In the genomic region with DNA sequence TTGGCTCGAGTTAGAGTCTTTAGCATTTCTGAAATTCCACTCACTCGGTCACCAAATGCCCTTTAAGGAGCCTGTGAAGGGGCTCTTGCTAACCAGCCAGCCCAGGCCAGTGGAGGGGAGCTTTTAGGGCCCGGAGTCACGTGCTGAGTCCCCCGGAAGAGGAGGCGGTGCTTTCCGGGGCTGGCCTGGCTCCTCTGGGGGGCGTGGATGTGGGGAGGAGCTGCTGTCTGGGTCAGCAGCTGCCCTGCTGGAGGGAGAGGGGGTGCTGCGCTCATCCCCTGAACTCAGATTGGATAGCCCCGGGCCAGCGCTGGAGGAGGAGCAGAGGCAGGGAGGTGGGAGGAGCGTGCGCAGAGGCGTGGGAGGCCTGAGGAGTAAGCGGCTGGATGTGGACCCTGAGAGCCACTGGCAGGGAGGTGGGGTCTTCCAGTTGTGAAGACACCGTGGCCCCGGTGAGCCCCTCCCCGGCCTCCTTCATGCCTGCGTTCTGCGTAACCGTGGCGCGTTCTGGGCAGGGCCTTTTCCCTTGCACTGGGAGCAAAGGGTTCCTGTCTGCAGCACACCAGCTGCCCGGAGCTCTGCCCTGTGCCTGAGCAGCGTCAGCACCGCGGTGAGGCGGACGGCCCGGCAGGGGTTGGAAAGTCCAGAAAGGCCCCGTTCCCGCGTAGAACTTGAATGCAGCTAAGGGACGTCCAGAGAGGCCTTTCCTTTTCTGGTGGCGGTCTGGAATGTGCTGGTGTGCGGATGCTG, we compare ENCODE assay signal across 7 cellular contexts. TPM values are rescaled to one million over a fixed set of nuclear protein-coding genes. Genes with fewer than 3 reads are reported as not detected.
A peak's percentile ranks its signal among the peaks of the same experiment; 100 is the strongest.
DNase-seq lines count a peak whose midpoint lies in the region; FAIRE-seq and TF ChIP-seq lines count a peak whose summit lies in the region.

No MANE protein-coding gene starts in this region.

- H3K27me3 Mint-ChIP-seq in activated naive CD4-positive, alpha-beta T cell treated with anti-CD3 and anti-CD28 coated beads, Interleukin-2, amount 50 U/mL, for 24 hours = no peaks in the 10 kb centered on the region
- H3K27me3 Mint-ChIP-seq in nephron (ENCODE audit: low read depth) = no peaks in the 10 kb centered on the region
- no peaks in the 10 kb centered on the region for H3K27me3 Mint-ChIP-seq in stimulated activated naive CD8-positive, alpha-beta T cell treated with anti-CD3 and anti-CD28 coated beads, Interleukin-15, Interleukin-2, amounts not matched to agents 100 ng/mL and 50 ng/mL, for 24 hours

- H3K9me3 Mint-ChIP-seq in activated naive CD4-positive, alpha-beta T cell treated with anti-CD3 and anti-CD28 coated beads, Interleukin-2, amount 50 U/mL, for 24 hours = no peaks in the 10 kb centered on the region
- H3K9me3 Mint-ChIP-seq in nephron = peaks cover 8% of the 10 kb centered on the region
- no peaks in the 10 kb centered on the region for H3K9me3 Mint-ChIP-seq in stimulated activated naive CD8-positive, alpha-beta T cell treated with anti-CD3 and anti-CD28 coated beads, Interleukin-15, Interleukin-2, amounts not matched to agents 100 ng/mL and 50 ng/mL, for 24 hours

- peaks cover 9% of the 10 kb centered on the region for H3K36me3 Mint-ChIP-seq in activated naive CD4-positive, alpha-beta T cell treated with anti-CD3 and anti-CD28 coated beads, Interleukin-2, amount 50 U/mL, for 24 hours
- peaks cover 78% of the 10 kb centered on the region for H3K36me3 Mint-ChIP-seq in nephron (ENCODE audit: low read depth)
- peaks cover 40% of the 10 kb centered on the region for H3K36me3 Mint-ChIP-seq in stimulated activated naive CD8-positive, alpha-beta T cell treated with anti-CD3 and anti-CD28 coated beads, Interleukin-15, Interleukin-2, amounts not matched to agents 100 ng/mL and 50 ng/mL, for 24 hours (ENCODE audit: low read depth)

- H3K27ac Mint-ChIP-seq in activated naive CD4-positive, alpha-beta T cell treated with anti-CD3 and anti-CD28 coated beads, Interleukin-2, amount 50 U/mL, for 24 hours = peak overlapping the region; percentile 75
- H3K27ac Mint-ChIP-seq in nephron = peak overlapping the region; percentile 90 to 96 (median 93)
- H3K27ac Mint-ChIP-seq in stimulated activated naive CD8-positive, alpha-beta T cell treated with anti-CD3 and anti-CD28 coated beads, Interleukin-15, Interleukin-2, amounts not matched to agents 100 ng/mL and 50 ng/mL, for 24 hours = peak overlapping the region; percentile 43

- no peak for TF ChIP-seq CTCF in GM20000 (IDR thresholded peaks at IDR 0.05; ENCODE audit: extremely low read depth, missing control alignments)
- no peak for TF ChIP-seq CTCF in nephron (IDR thresholded peaks at IDR 0.05; ENCODE audit: unreplicated experiment in 3 of 3)

- H3K4me3 Mint-ChIP-seq in activated naive CD4-positive, alpha-beta T cell treated with anti-CD3 and anti-CD28 coated beads, Interleukin-2, amount 50 U/mL, for 24 hours = peak overlapping the region; percentile 84
- peak overlapping the region; percentile 76 to 81 (median 78) for H3K4me3 Mint-ChIP-seq in nephron
- peak overlapping the region; percentile 69 for H3K4me3 Mint-ChIP-seq in stimulated activated naive CD8-positive, alpha-beta T cell treated with anti-CD3 and anti-CD28 coated beads, Interleukin-15, Interleukin-2, amounts not matched to agents 100 ng/mL and 50 ng/mL, for 24 hours

- H3K4me1 Mint-ChIP-seq in activated naive CD4-positive, alpha-beta T cell treated with anti-CD3 and anti-CD28 coated beads, Interleukin-2, amount 50 U/mL, for 24 hours = peaks cover 61% of the 10 kb centered on the region
- peaks cover 27% of the 10 kb centered on the region for H3K4me1 Mint-ChIP-seq in nephron
- peaks cover 62% of the 10 kb centered on the region for H3K4me1 Mint-ChIP-seq in stimulated activated naive CD8-positive, alpha-beta T cell treated with anti-CD3 and anti-CD28 coated beads, Interleukin-15, Interleukin-2, amounts not matched to agents 100 ng/mL and 50 ng/mL, for 24 hours (ENCODE audit: low read depth)

- peak; percentile 96 for DNase-seq in GM20000 (ENCODE audit: low spot score)
- peak; percentile 96 to 98 for DNase-seq in frontal cortex (ENCODE audit: low spot score in 2 of 2)
- DNase-seq in NCI-H1092 treated with DMSO at 0.1 percent for 48 hours (lab: John Stamatoyannopoulos, UW) = no peak

- no peak for FAIRE-seq in frontal cortex (lab: Jason Lieb, UNC)

TF ChIP-seq in PFSK-1, 5 proteins besides CTCF, POLR2A, EP300 and RAD21:
- TF ChIP-seq REST (IDR thresholded peaks at IDR 0.05; ENCODE audit: insufficient read depth in 1 of 2, low read depth in 2 of 2, low read length in 2 of 2) (0 out of 4 replicates have a peak, but pooled peaks of 1 of the 2 experiments have one; percentile 7), FOXP2 (optimal IDR thresholded peaks at IDR 0.05; ENCODE audit: borderline replicate concordance, extremely low read depth, extremely low read length, insufficient read depth) (no peak), SIN3A (IDR thresholded peaks at IDR 0.05; ENCODE audit: borderline replicate concordance, insufficient read depth, low read length) (peak; percentile 39; the same call in 1 of the 2 replicates), POLR2AphosphoS5 (IDR thresholded peaks at IDR 0.05; ENCODE audit: low read depth, low read length) (peak; percentile 76), TAF1 (IDR thresholded peaks at IDR 0.05; ENCODE audit: borderline replicate concordance, insufficient read depth, low read length) (peak; percentile 54; the same call in 1 of the 2 replicates)

RNA-seq across cellular contexts. Expression of gene MAEA, which starts 19.7 kb away (rescaled TPM):
- 65.9 TPM for polyA plus RNA-seq in PFSK-1 (2012; ENCODE audit: insufficient read length, low read depth)
- total RNA-seq in frontal cortex = 31.4 TPM

RNA-seq across cellular contexts. Expression of gene UVSSA, which starts 37.6 kb away (rescaled TPM):
- polyA plus RNA-seq in PFSK-1 (2012; ENCODE audit: insufficient read length, low read depth) = 12.9 TPM
- 5.3 TPM for total RNA-seq in frontal cortex

Comparison
In these comparisons a context has a peak if more than half of its experiments do, and no peak if none do; other contexts are left out.
1. H3K27ac Mint-ChIP-seq: peak in every context shown above with its lines; median percentile 93 in nephron; 75 in activated naive CD4-positive, alpha-beta T cell treated with anti-CD3 and anti-CD28 coated beads, Interleukin-2, amount 50 U/mL, for 24 hours; 43 in stimulated activated naive CD8-positive, alpha-beta T cell treated with anti-CD3 and anti-CD28 coated beads, Interleukin-15, Interleukin-2, amounts not matched to agents 100 ng/mL and 50 ng/mL, for 24 hours.